Comparison of ENCODE assay signal across 3 cellular contexts in the genomic region with DNA sequence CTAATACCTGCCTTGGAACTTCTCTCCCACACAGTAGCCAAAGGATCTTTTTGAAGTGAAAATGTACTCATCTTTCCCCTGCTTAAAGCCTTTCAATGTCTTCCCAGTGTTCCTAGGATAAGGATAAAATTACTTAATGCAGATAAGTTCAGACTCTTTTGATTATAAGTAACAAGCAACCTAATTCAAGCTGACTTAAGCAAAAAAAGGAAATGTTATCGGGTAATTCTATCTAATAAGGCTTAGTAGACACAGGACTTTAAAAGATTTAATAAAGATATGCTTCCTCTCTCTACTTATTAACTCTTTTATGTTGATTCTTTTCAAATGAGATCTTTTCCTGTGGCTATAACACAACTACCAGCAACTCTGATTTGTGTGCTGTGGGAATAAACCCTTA.
A peak's percentile ranks its signal among the peaks of the same experiment; 100 is the strongest.
TF ChIP-seq lines count a peak whose summit lies in the region.

No MANE protein-coding gene starts in this region.

TF ChIP-seq in A549, 52 proteins besides CTCF, POLR2A, EP300 and RAD21:
- TF ChIP-seq CHD2 (IDR thresholded peaks at IDR 0.05; ENCODE audit: low read length, partially characterized antibody): no peak
- TF ChIP-seq MAFK (IDR thresholded peaks at IDR 0.05; ENCODE audit: partially characterized antibody): peak; percentile 52

TF ChIP-seq in IMR-90, 13 proteins besides CTCF, POLR2A, EP300 and RAD21:
- TF ChIP-seq, protein P1, sequence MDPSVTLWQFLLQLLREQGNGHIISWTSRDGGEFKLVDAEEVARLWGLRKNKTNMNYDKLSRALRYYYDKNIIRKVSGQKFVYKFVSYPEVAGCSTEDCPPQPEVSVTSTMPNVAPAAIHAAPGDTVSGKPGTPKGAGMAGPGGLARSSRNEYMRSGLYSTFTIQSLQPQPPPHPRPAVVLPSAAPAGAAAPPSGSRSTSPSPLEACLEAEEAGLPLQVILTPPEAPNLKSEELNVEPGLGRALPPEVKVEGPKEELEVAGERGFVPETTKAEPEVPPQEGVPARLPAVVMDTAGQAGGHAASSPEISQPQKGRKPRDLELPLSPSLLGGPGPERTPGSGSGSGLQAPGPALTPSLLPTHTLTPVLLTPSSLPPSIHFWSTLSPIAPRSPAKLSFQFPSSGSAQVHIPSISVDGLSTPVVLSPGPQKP (IDR thresholded peaks at IDR 0.05; ENCODE audit: borderline replicate concordance, low read depth, low read length): no peak
- TF ChIP-seq BHLHE40 (IDR thresholded peaks at IDR 0.05; ENCODE audit: low read depth, low read length) (no peak), CHD1 (IDR thresholded peaks at IDR 0.05; ENCODE audit: low read depth, low read length) (no peak), SMC3 (IDR thresholded peaks at IDR 0.05; ENCODE audit: low read depth, low read length) (no peak), RCOR1 (IDR thresholded peaks at IDR 0.05; ENCODE audit: insufficient replicate concordance, low read length) (no peak), CEBPB (IDR thresholded peaks at IDR 0.05; ENCODE audit: low read depth, low read length) (no peak), MAFK (IDR thresholded peaks at IDR 0.05; ENCODE audit: low read depth, low read length) (peak; percentile 66), MAZ (IDR thresholded peaks at IDR 0.05; ENCODE audit: borderline replicate concordance, low read depth, low read length) (no peak)

TF ChIP-seq in H1, 55 proteins besides CTCF, POLR2A, EP300 and RAD21:
- no peak for TF ChIP-seq KDM5A (IDR thresholded peaks at IDR 0.05; ENCODE audit: low read length)
- TF ChIP-seq SAP30 (IDR thresholded peaks at IDR 0.05; ENCODE audit: insufficient read depth, insufficient replicate concordance, low read length): no peak
- no peak for TF ChIP-seq SIX5 (IDR thresholded peaks at IDR 0.05; ENCODE audit: low read depth, low read length)
- no peak for TF ChIP-seq POU5F1 (IDR thresholded peaks at IDR 0.05; ENCODE audit: low read depth, low read length)
- no peak for TF ChIP-seq ASH2L (IDR thresholded peaks at IDR 0.05; ENCODE audit: low read length)
- no peak for TF ChIP-seq MAFK (IDR thresholded peaks at IDR 0.05; ENCODE audit: low read depth, low read length)
- no peak for TF ChIP-seq TAF1 (IDR thresholded peaks at IDR 0.05; ENCODE audit: low read depth, low read length)
- TF ChIP-seq, protein P2, sequence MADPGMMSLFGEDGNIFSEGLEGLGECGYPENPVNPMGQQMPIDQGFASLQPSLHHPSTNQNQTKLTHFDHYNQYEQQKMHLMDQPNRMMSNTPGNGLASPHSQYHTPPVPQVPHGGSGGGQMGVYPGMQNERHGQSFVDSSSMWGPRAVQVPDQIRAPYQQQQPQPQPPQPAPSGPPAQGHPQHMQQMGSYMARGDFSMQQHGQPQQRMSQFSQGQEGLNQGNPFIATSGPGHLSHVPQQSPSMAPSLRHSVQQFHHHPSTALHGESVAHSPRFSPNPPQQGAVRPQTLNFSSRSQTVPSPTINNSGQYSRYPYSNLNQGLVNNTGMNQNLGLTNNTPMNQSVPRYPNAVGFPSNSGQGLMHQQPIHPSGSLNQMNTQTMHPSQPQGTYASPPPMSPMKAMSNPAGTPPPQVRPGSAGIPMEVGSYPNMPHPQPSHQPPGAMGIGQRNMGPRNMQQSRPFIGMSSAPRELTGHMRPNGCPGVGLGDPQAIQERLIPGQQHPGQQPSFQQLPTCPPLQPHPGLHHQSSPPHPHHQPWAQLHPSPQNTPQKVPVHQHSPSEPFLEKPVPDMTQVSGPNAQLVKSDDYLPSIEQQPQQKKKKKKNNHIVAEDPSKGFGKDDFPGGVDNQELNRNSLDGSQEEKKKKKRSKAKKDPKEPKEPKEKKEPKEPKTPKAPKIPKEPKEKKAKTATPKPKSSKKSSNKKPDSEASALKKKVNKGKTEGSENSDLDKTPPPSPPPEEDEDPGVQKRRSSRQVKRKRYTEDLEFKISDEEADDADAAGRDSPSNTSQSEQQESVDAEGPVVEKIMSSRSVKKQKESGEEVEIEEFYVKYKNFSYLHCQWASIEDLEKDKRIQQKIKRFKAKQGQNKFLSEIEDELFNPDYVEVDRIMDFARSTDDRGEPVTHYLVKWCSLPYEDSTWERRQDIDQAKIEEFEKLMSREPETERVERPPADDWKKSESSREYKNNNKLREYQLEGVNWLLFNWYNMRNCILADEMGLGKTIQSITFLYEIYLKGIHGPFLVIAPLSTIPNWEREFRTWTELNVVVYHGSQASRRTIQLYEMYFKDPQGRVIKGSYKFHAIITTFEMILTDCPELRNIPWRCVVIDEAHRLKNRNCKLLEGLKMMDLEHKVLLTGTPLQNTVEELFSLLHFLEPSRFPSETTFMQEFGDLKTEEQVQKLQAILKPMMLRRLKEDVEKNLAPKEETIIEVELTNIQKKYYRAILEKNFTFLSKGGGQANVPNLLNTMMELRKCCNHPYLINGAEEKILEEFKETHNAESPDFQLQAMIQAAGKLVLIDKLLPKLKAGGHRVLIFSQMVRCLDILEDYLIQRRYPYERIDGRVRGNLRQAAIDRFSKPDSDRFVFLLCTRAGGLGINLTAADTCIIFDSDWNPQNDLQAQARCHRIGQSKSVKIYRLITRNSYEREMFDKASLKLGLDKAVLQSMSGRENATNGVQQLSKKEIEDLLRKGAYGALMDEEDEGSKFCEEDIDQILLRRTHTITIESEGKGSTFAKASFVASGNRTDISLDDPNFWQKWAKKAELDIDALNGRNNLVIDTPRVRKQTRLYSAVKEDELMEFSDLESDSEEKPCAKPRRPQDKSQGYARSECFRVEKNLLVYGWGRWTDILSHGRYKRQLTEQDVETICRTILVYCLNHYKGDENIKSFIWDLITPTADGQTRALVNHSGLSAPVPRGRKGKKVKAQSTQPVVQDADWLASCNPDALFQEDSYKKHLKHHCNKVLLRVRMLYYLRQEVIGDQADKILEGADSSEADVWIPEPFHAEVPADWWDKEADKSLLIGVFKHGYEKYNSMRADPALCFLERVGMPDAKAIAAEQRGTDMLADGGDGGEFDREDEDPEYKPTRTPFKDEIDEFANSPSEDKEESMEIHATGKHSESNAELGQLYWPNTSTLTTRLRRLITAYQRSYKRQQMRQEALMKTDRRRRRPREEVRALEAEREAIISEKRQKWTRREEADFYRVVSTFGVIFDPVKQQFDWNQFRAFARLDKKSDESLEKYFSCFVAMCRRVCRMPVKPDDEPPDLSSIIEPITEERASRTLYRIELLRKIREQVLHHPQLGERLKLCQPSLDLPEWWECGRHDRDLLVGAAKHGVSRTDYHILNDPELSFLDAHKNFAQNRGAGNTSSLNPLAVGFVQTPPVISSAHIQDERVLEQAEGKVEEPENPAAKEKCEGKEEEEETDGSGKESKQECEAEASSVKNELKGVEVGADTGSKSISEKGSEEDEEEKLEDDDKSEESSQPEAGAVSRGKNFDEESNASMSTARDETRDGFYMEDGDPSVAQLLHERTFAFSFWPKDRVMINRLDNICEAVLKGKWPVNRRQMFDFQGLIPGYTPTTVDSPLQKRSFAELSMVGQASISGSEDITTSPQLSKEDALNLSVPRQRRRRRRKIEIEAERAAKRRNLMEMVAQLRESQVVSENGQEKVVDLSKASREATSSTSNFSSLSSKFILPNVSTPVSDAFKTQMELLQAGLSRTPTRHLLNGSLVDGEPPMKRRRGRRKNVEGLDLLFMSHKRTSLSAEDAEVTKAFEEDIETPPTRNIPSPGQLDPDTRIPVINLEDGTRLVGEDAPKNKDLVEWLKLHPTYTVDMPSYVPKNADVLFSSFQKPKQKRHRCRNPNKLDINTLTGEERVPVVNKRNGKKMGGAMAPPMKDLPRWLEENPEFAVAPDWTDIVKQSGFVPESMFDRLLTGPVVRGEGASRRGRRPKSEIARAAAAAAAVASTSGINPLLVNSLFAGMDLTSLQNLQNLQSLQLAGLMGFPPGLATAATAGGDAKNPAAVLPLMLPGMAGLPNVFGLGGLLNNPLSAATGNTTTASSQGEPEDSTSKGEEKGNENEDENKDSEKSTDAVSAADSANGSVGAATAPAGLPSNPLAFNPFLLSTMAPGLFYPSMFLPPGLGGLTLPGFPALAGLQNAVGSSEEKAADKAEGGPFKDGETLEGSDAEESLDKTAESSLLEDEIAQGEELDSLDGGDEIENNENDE (IDR thresholded peaks at IDR 0.05; ENCODE audit: insufficient replicate concordance, low read length): no peak
- TF ChIP-seq YY1 (IDR thresholded peaks at IDR 0.05; ENCODE audit: low read depth, low read length): no peak
- TF ChIP-seq HDAC2 (IDR thresholded peaks at IDR 0.05; ENCODE audit: borderline replicate concordance in 1 of 2, low read depth in 2 of 2, low read length in 2 of 2): no peak
- no peak for TF ChIP-seq EZH2 (IDR thresholded peaks at IDR 0.05; ENCODE audit: low read depth, low read length, severe bottlenecking)
- no peak for TF ChIP-seq EGR1 (IDR thresholded peaks at IDR 0.05; ENCODE audit: borderline replicate concordance, low read depth, low read length)
- TF ChIP-seq RBBP5 (IDR thresholded peaks at IDR 0.05; ENCODE audit: borderline replicate concordance, low read depth, low read length): no peak
- TF ChIP-seq BACH1 (IDR thresholded peaks at IDR 0.05; ENCODE audit: low read length): no peak
